In the genomic region with DNA sequence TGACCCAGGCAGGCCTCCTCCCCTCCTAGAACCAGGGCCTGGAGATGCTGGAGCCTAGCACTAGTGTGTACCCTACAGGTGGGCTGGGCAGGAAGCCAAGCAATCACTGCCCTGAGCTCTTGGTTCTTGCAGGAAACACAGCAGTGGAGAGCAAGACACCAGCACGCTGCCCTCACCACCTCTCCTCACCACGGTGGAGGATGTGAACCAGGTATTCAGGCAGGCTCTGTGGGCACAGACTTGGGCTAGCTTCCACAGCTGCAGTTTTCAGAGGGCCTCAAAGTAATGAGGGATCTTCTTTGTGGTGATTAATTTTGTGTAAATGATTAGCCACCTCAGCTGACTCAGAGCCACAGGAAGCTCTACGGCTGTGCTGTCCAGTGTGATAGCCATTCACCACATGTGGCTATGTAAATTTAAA, we compare ENCODE assay signal across 1 cellular context.
TF ChIP-seq lines count a peak whose summit lies in the region.

No MANE protein-coding gene starts in this region.

TF ChIP-seq in HEK293, 187 proteins besides CTCF, POLR2A, EP300 and RAD21 (continued from another document):
- TF ChIP-seq, protein P1, sequence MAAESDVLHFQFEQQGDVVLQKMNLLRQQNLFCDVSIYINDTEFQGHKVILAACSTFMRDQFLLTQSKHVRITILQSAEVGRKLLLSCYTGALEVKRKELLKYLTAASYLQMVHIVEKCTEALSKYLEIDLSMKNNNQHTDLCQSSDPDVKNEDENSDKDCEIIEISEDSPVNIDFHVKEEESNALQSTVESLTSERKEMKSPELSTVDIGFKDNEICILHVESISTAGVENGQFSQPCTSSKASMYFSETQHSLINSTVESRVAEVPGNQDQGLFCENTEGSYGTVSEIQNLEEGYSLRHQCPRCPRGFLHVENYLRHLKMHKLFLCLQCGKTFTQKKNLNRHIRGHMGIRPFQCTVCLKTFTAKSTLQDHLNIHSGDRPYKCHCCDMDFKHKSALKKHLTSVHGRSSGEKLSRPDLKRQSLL (tag by site-specific recombination; IDR thresholded peaks at IDR 0.05), result peak; percentile 65; the same call in 1 of the 2 replicates
- TF ChIP-seq ZNF155 (tag by site-specific recombination; IDR thresholded peaks at IDR 0.05), result no peak
- TF ChIP-seq ZFP69B (tag by site-specific recombination; IDR thresholded peaks at IDR 0.05), result no peak
- TF ChIP-seq KLF16 (tag by site-specific recombination; IDR thresholded peaks at IDR 0.05), result no peak
- no peak for TF ChIP-seq ZNF600 (tag by site-specific recombination; IDR thresholded peaks at IDR 0.05)
- TF ChIP-seq SCRT1 (tag by site-specific recombination; IDR thresholded peaks at IDR 0.05; ENCODE audit: borderline replicate concordance), result peak; percentile 83; the same call in 1 of the 2 replicates
- no peak for TF ChIP-seq ZBTB7A (tag by site-specific recombination; IDR thresholded peaks at IDR 0.05; ENCODE audit: low read depth)
- no peak for TF ChIP-seq KLF8 (tag by site-specific recombination; IDR thresholded peaks at IDR 0.05)
- no peak for TF ChIP-seq YY1 (tag by site-specific recombination; IDR thresholded peaks at IDR 0.05)
- no peak for TF ChIP-seq ZBTB48 (tag by site-specific recombination; IDR thresholded peaks at IDR 0.05)
- no peak for TF ChIP-seq ZNF391 (tag by site-specific recombination; IDR thresholded peaks at IDR 0.05; ENCODE audit: borderline replicate concordance, low read depth)
- no peak for TF ChIP-seq ZNF24 (tag by site-specific recombination; IDR thresholded peaks at IDR 0.05)
- no peak for TF ChIP-seq ZNF169 (tag by site-specific recombination; IDR thresholded peaks at IDR 0.05)
